Comparison of ENCODE assay signal across 1 cellular context in the genomic region with DNA sequence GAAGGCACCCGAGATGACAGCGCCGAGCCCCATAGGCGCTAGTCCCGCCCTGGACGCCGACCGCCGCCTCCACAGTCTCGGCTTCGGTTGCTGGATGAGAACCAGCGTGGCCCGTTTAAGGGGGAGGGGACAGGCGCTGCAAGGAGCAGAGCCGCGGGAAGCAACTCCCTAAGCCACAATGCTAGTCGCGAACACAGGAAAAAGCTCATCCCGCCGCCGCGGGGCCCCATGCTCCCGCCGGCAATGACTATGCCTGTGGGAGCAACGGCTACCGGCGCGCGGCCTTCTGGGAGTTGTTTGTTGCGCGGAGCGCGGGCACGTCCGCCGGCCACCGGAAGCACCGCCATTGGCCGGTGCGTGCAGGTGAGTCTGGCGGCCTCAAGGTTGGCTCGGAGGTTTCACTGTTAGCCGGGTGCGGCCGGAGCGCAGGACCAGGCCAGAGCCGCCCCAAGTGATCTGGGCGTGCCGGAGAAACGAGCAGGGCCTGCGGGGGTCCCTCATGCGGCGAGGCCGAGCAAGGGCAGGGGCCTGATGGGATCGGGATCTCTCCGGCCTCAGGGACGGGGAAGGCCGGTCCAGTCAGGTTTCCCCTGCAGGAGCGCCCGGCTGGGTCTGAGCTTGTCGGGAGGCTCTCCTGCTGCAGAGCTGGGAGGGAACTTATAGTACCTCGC.
TF ChIP-seq lines count a peak whose summit lies in the region.

A gene (plus strand): TSS at position 331 of the 671 bp plus-strand sequence. CDS start 15,110 bp downstream, outside the sequence.

TF ChIP-seq in HEK293, 187 proteins besides CTCF, POLR2A, EP300 and RAD21 (continued from another document):
- TF ChIP-seq, protein P1, sequence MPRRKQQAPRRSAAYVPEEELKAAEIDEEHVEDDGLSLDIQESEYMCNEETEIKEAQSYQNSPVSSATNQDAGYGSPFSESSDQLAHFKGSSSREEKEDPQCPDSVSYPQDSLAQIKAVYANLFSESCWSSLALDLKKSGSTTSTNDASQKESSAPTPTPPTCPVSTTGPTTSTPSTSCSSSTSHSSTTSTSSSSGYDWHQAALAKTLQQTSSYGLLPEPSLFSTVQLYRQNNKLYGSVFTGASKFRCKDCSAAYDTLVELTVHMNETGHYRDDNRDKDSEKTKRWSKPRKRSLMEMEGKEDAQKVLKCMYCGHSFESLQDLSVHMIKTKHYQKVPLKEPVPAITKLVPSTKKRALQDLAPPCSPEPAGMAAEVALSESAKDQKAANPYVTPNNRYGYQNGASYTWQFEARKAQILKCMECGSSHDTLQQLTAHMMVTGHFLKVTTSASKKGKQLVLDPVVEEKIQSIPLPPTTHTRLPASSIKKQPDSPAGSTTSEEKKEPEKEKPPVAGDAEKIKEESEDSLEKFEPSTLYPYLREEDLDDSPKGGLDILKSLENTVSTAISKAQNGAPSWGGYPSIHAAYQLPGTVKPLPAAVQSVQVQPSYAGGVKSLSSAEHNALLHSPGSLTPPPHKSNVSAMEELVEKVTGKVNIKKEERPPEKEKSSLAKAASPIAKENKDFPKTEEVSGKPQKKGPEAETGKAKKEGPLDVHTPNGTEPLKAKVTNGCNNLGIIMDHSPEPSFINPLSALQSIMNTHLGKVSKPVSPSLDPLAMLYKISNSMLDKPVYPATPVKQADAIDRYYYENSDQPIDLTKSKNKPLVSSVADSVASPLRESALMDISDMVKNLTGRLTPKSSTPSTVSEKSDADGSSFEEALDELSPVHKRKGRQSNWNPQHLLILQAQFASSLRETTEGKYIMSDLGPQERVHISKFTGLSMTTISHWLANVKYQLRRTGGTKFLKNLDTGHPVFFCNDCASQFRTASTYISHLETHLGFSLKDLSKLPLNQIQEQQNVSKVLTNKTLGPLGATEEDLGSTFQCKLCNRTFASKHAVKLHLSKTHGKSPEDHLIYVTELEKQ (tag by site-specific recombination; IDR thresholded peaks at IDR 0.05; ENCODE audit: borderline replicate concordance): no peak
- TF ChIP-seq ZNF2 (tag by site-specific recombination; IDR thresholded peaks at IDR 0.05) (peak; percentile 82; the same call in 1 of the 2 replicates), ZBTB8A (tag by site-specific recombination; IDR thresholded peaks at IDR 0.05) (peak; percentile 58; the same call in 1 of the 2 replicates), ZNF169 (tag by site-specific recombination; IDR thresholded peaks at IDR 0.05) (no peak), ZNF629 (tag by site-specific recombination; IDR thresholded peaks at IDR 0.05) (peak; percentile 56; the same call in 1 of the 2 replicates)
- TF ChIP-seq, protein P2, sequence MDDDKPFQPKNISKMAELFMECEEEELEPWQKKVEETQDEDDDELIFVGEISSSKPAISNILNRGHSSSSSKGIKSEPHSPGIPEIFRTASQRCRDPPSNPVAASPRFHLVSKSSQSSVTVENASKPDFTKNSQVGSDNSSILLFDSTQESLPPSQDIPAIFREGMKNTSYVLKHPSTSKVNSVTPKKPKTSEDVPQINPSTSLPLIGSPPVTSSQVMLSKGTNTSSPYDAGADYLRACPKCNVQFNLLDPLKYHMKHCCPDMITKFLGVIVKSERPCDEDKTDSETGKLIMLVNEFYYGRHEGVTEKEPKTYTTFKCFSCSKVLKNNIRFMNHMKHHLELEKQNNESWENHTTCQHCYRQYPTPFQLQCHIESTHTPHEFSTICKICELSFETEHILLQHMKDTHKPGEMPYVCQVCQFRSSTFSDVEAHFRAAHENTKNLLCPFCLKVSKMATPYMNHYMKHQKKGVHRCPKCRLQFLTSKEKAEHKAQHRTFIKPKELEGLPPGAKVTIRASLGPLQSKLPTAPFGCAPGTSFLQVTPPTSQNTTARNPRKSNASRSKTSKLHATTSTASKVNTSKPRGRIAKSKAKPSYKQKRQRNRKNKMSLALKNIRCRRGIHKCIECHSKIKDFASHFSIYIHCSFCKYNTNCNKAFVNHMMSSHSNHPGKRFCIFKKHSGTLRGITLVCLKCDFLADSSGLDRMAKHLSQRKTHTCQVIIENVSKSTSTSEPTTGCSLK (tag by site-specific recombination; IDR thresholded peaks at IDR 0.05): no peak
- TF ChIP-seq, protein P3, sequence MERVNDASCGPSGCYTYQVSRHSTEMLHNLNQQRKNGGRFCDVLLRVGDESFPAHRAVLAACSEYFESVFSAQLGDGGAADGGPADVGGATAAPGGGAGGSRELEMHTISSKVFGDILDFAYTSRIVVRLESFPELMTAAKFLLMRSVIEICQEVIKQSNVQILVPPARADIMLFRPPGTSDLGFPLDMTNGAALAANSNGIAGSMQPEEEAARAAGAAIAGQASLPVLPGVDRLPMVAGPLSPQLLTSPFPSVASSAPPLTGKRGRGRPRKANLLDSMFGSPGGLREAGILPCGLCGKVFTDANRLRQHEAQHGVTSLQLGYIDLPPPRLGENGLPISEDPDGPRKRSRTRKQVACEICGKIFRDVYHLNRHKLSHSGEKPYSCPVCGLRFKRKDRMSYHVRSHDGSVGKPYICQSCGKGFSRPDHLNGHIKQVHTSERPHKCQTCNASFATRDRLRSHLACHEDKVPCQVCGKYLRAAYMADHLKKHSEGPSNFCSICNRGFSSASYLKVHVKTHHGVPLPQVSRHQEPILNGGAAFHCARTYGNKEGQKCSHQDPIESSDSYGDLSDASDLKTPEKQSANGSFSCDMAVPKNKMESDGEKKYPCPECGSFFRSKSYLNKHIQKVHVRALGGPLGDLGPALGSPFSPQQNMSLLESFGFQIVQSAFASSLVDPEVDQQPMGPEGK (tag by site-specific recombination; IDR thresholded peaks at IDR 0.05): peak; percentile 36; the same call in 1 of the 2 replicates
